In the genomic region with DNA sequence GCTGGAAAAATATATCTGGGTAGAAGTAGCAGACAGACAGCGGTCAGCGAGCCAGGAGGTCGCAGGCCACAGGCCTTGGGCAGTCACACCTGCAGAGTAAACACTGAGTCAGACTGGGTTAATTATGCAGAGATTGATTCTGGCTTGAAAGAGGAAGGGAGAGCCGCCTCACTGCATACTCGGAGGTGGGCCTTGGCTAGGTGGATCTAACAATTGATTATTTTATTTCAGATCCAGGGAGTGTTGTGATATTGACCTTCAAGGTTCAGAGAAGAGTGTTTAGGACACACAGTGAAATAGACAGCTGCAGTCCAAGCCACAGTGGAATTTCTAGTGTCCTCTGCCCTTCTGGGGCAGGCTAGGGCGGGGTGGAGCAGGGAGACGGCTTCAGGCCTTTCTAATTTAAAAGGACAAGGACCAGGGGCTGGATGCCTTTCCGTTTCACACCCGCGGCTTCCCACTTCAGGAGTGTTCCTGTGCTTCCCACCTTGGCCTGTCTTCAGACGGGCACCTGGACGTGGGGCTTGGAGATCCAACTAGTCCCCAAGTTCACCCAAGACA, we compare ENCODE assay signal across 16 cellular contexts.
A peak's percentile ranks its signal among the peaks of the same experiment; 100 is the strongest.
DNase-seq lines count a peak whose midpoint lies in the region; ATAC-seq, FAIRE-seq and TF ChIP-seq lines count a peak whose summit lies in the region.
"Had no signal": no experiment of that assay in that cellular context is flagged by ENCODE, and none has a peak within 500 bp of the region (broad histone marks: within the 10 kb centered on the region; RNA-seq: fewer than 3 reads in every experiment).

No MANE protein-coding gene starts in this region.

- H2AK5ac ChIP-seq in H1 (ENCODE audit: low read depth, low read length): no peak overlapping the region

- no peak overlapping the region for H2BK20ac ChIP-seq in H1 (ENCODE audit: low read length)

- H2BK12ac ChIP-seq in H1 (ENCODE audit: low read depth, low read length): 0 out of 2 replicates have a peak overlapping the region, but pooled peaks have one; percentile 9

- TF ChIP-seq POLR2A in H1 (IDR thresholded peaks at IDR 0.05; ENCODE audit: control extremely low read depth in 1 of 2, low read depth in 2 of 2, low read length in 2 of 2): no peak
- TF ChIP-seq POLR2A in gastroesophageal sphincter (IDR thresholded peaks at IDR 0.05): no peak

- no peak for TF ChIP-seq RAD21 in H1 (IDR thresholded peaks at IDR 0.05 in 1 of 2, conservative IDR thresholded peaks at IDR 0.05 in 1 of 2; ENCODE audit: low read depth in 2 of 2, low read length in 2 of 2)

- POLR2A ChIA-PET in H1 (lab: Charles Lee; ENCODE audit: partially characterized antibody): interaction anchor here (2.0 kb wide), 1 partner anchor 347 kb away, joined by 8 read pairs; a partner anchor contains a TSS

- WGBS in H1 (ENCODE audit: extremely low coverage in 1 of 2, insufficient coverage in 1 of 2, insufficient read length in 1 of 2, insufficient replicate concordance in 2 of 2, low coverage in 1 of 2, low lambda C conversion rate in 2 of 2, missing lambda C conversion rate in 1 of 2), 2 experiments: 63% methylated on average over 12 of the region's 12 CpGs; no CpG with 5 or more reads in 1 of the 2 experiments
- WGBS in gastroesophageal sphincter (ENCODE audit: low coverage in 1 of 2), 2 donors: 65 to 72% methylated on average over 5 of the region's 12 CpGs

- H3K23me2 ChIP-seq in H1 (ENCODE audit: low read depth, low read length): no peaks in the 10 kb centered on the region

- peak; percentile 79 for DNase-seq in DMS53 treated with DMSO at 0.1 percent for 48 hours (lab: John Stamatoyannopoulos, UW; ENCODE audit: unreplicated experiment)
- peak; percentile 93 for DNase-seq in NCI-H146 (lab: John Stamatoyannopoulos, UW)
- no peak for DNase-seq in H1 (ENCODE audit: low read depth in 1 of 2, low spot score in 2 of 2)
- DNase-seq in mucosa of gallbladder (ENCODE audit: low spot score): peak; percentile 73
- DNase-seq in inferior parietal cortex (ENCODE audit: extremely low spot score): no peak
- DNase-seq in GF-D8 (lab: John Stamatoyannopoulos, UW): no peak
- DNase-seq: activated CD4-positive, CD25-positive, alpha-beta regulatory T cell; CD8-positive, alpha-beta memory T cell; foreskin fibroblast; midbrain; NCI-H1930; sigmoid colon had no signal

- no peaks in the 10 kb centered on the region for H3K79me2 ChIP-seq in H1 (ENCODE audit: control insufficient read depth in 1 of 2, insufficient read depth in 2 of 2, low read length in 2 of 2)

- H3K79me1 ChIP-seq in H1 (ENCODE audit: low read depth, low read length): no peaks in the 10 kb centered on the region

- no peak overlapping the region for H3K4ac ChIP-seq in H1 (replicated peaks; ENCODE audit: insufficient read length, low read depth, low read length)

- H3K56ac ChIP-seq in H1 (replicated peaks; ENCODE audit: insufficient read length, low read depth, low read length): no peak overlapping the region

- H2BK120ac ChIP-seq in H1 (replicated peaks; ENCODE audit: low read depth, low read length): no peak overlapping the region

- peaks cover 4 to 14% (median 11%) of the 10 kb centered on the region in 4 experiments; a peak in 6 of 7 replicates for H3K4me1 ChIP-seq in H1 (replicated peaks in 1 of 4; ENCODE audit: control insufficient read depth in 3 of 4, insufficient read depth in 4 of 4, low read length in 3 of 4)
- no peaks in the 10 kb centered on the region for H3K4me1 ChIP-seq in gastroesophageal sphincter
- H3K4me1 ChIP-seq: sigmoid colon, uterus had no signal

- H3K9ac ChIP-seq in H1 (replicated peaks in 1 of 4; ENCODE audit: extremely low read depth in 1 of 4, low read depth in 3 of 4, low read length in 3 of 4): no peak overlapping the region

- H2BK5ac ChIP-seq in H1 (ENCODE audit: low read depth, low read length): no peak overlapping the region

- FAIRE-seq in H1 (lab: Jason Lieb, UNC): no peak
- FAIRE-seq: GM12891 had no signal

- H3K27me3 ChIP-seq in H1 (replicated peaks in 1 of 4; ENCODE audit: control insufficient read depth in 3 of 4, extremely low read depth in 1 of 4, insufficient read depth in 3 of 4, low read length in 3 of 4): peaks cover 0 to 9% (median 8%) of the 10 kb centered on the region in 4 experiments; a peak in 3 of 7 replicates
- peaks cover 3% of the 10 kb centered on the region for H3K27me3 ChIP-seq in gastroesophageal sphincter
- H3K27me3 ChIP-seq: sigmoid colon, uterus had no signal

- H3K9me3 ChIP-seq in H1 (ENCODE audit: insufficient read depth in 2 of 2, low read depth in 1 of 2, low read length in 1 of 2): no peaks in the 10 kb centered on the region
- H3K9me3 ChIP-seq in gastroesophageal sphincter: no peaks in the 10 kb centered on the region
- H3K9me3 ChIP-seq: sigmoid colon, uterus had no signal

- H3K36me3 ChIP-seq in H1 (ENCODE audit: control insufficient read depth in 2 of 4, insufficient read depth in 4 of 4, low read length in 3 of 4) (no peaks in the 10 kb centered on the region), gastroesophageal sphincter (no peaks in the 10 kb centered on the region)
- H3K36me3 ChIP-seq: sigmoid colon, uterus had no signal

- TF ChIP-seq CTCF in H1 (IDR thresholded peaks at IDR 0.05; ENCODE audit: control extremely low read depth in 1 of 3, insufficient read depth in 1 of 3, low read depth in 1 of 3, low read length in 3 of 3): no peak
- TF ChIP-seq CTCF in gastroesophageal sphincter (IDR thresholded peaks at IDR 0.05): no peak

- no peak overlapping the region for H4K91ac ChIP-seq in H1 (replicated peaks; ENCODE audit: insufficient read length, low read length)

- H2AFZ ChIP-seq in H1 (ENCODE audit: low read length): no peak overlapping the region

- H2BK15ac ChIP-seq in H1 (ENCODE audit: low read length): no peak overlapping the region; the same call in 1 of the 2 replicates

- TF ChIP-seq EP300 in H1 (IDR thresholded peaks at IDR 0.05; ENCODE audit: borderline replicate concordance in 1 of 2, low read depth in 2 of 2, low read length in 2 of 2) (no peak), gastroesophageal sphincter (IDR thresholded peaks at IDR 0.05) (no peak)

- CTCF ChIA-PET in H1 (lab: Charles Lee; ENCODE audit: partially characterized antibody): interaction anchor here (0.6 to 5.8 kb wide), 9 partner anchors 12 to 391 kb away, joined by 3 to 33 read pairs (median 4); no protein-coding TSS in a partner anchor

- no peak overlapping the region for H3K14ac ChIP-seq in H1 (ENCODE audit: insufficient read length)

- H3K4me3 ChIP-seq in H1 (ENCODE audit: extremely low read depth in 1 of 4, insufficient read depth in 2 of 4, low read depth in 3 of 4, low read length in 4 of 4): no peak overlapping the region
- H3K4me3 ChIP-seq in gastroesophageal sphincter: no peak overlapping the region
- H3K4me3 ChIP-seq: sigmoid colon, uterus had no signal

- no peak overlapping the region; the same call in 1 of the 2 replicates for H3K18ac ChIP-seq in H1 (ENCODE audit: extremely low read depth, low read length)

- H3K27ac ChIP-seq in H1 (ENCODE audit: low read depth, low read length) (no peak overlapping the region), gastroesophageal sphincter (no peak overlapping the region)
- H3K27ac ChIP-seq: sigmoid colon, uterus had no signal

- H4K5ac ChIP-seq in H1 (ENCODE audit: insufficient read length, low read depth, low read length): no peak overlapping the region

- no peak for ATAC-seq in gastroesophageal sphincter
- no peak for ATAC-seq in HG02852 (IDR thresholded peaks at IDR 0.05; ENCODE audit: unreplicated experiment)

- H4K20me1 ChIP-seq in H1 (replicated peaks in 1 of 2; ENCODE audit: control insufficient read depth in 1 of 2, insufficient read depth in 2 of 2, low read length in 2 of 2): no peaks in the 10 kb centered on the region

- H3K4me2 ChIP-seq in H1 (ENCODE audit: insufficient read depth in 1 of 2, low read depth in 2 of 2, low read length in 2 of 2): no peak overlapping the region

- no peak overlapping the region for H3K23ac ChIP-seq in H1 (ENCODE audit: insufficient read length)

- no peak overlapping the region for H4K8ac ChIP-seq in H1 (ENCODE audit: extremely low read depth, insufficient read depth, low read length)

TF ChIP-seq in H1, 55 proteins besides CTCF, POLR2A, EP300 and RAD21:
- TF ChIP-seq JUND (IDR thresholded peaks at IDR 0.05; ENCODE audit: low read length) (peak; percentile 10; the same call in 1 of the 2 replicates), ZNF274 (IDR thresholded peaks at IDR 0.05; ENCODE audit: borderline replicate concordance, extremely low read depth, low read length) (no peak)

Comparison
In these comparisons a context has a peak if more than half of its experiments do, and no peak if none do; other contexts are left out.
1. DNase-seq: peak in DMS53 treated with DMSO at 0.1 percent for 48 hours (single experiment), NCI-H146 (single experiment) and mucosa of gallbladder (single experiment); none in H1 (0 of 2), inferior parietal cortex (single experiment) and GF-D8 (single experiment).